Comparison of ENCODE assay signal across 23 cellular contexts in the genomic region with DNA sequence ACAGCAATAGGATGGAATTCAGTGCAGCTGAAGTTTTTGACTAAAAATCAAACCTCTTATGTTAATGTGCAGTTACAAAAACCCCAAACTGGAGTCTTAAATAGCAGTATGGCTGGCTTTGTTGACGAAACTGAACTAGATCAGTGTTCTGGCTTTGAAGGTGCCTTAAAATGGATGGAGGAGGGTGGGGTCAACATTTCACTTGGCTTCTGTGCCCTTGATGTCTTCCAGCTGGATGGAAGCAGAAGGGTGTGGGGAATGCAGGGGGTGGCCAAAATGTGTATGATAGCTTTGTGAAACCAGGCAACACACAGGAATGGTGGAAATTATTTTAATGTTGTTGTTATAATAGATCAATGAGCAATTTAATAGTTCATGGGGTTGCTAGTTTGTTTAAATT.
DNase-seq lines count a peak whose midpoint lies in the region; TF ChIP-seq lines count a peak whose summit lies in the region.
"Had no signal": no experiment of that assay in that cellular context is flagged by ENCODE, and none has a peak within 500 bp of the region (broad histone marks: within the 10 kb centered on the region; RNA-seq: fewer than 3 reads in every experiment).

No MANE protein-coding gene starts in this region.

- H3K4me2 ChIP-seq in GM23248 (ENCODE audit: unreplicated experiment) (peak overlapping the region; percentile 86), OCI-LY3 (ENCODE audit: low read length) (peak overlapping the region; percentile 8), fibroblast of lung (ENCODE audit: extremely low read depth, insufficient read depth, low read length) (peak overlapping the region; percentile 94)
- H3K4me2 ChIP-seq: PC-9 had no signal

- no peaks in the 10 kb centered on the region for H3K9me2 ChIP-seq in GM23248 (ENCODE audit: insufficient read depth)

- H3K79me2 ChIP-seq in GM23248 (ENCODE audit: insufficient read depth) (no peaks in the 10 kb centered on the region), OCI-LY3 (ENCODE audit: low read length) (no peaks in the 10 kb centered on the region), fibroblast of lung (ENCODE audit: control insufficient read depth, insufficient read depth, low read length) (no peaks in the 10 kb centered on the region)
- H3K79me2 ChIP-seq: parathyroid adenoma had no signal

- in situ Hi-C loops in GM23248 (cut with MboI): no loop called here

- H3K27me3 ChIP-seq in GM23248 (replicated peaks; ENCODE audit: insufficient read depth): no peaks in the 10 kb centered on the region
- no peaks in the 10 kb centered on the region for H3K27me3 ChIP-seq in OCI-LY3 (ENCODE audit: low read depth, low read length)
- no peaks in the 10 kb centered on the region for H3K27me3 ChIP-seq in fibroblast of lung (ENCODE audit: control insufficient read depth, insufficient read depth, low read length)
- H3K27me3 ChIP-seq: SJCRH30 had no signal

- no peak overlapping the region for H3K9ac ChIP-seq in GM23248
- no peak overlapping the region for H3K9ac ChIP-seq in OCI-LY3 (ENCODE audit: low read length)
- no peak overlapping the region for H3K9ac ChIP-seq in fibroblast of lung (ENCODE audit: insufficient read depth, low read length)
- H3K9ac ChIP-seq: parathyroid adenoma had no signal

- H2AFZ ChIP-seq in GM23248 (peak overlapping the region; percentile 51), OCI-LY3 (ENCODE audit: low read depth, low read length) (peak overlapping the region; percentile 90; the same call in 1 of the 2 replicates), fibroblast of lung (ENCODE audit: low read length) (no peak overlapping the region)
- H2AFZ ChIP-seq: PC-9 had no signal

- H4K20me1 ChIP-seq in GM23248 (ENCODE audit: insufficient read depth) (no peaks in the 10 kb centered on the region), OCI-LY3 (ENCODE audit: insufficient read depth, low read length) (no peaks in the 10 kb centered on the region), fibroblast of lung (ENCODE audit: control insufficient read depth, extremely low read depth, insufficient read depth, low read length) (no peaks in the 10 kb centered on the region)

- H3K36me3 ChIP-seq in GM23248 (ENCODE audit: low read depth) (no peaks in the 10 kb centered on the region), OCI-LY3 (replicated peaks; ENCODE audit: low read depth, low read length) (no peaks in the 10 kb centered on the region), fibroblast of lung (ENCODE audit: control insufficient read depth, insufficient read depth, low read length) (no peaks in the 10 kb centered on the region)
- H3K36me3 ChIP-seq: lower lobe of right lung, SJCRH30 had no signal

- WGBS in GM23248 (ENCODE audit: low coverage in 1 of 2, low lambda C conversion rate in 2 of 2, missing lambda C conversion rate in 2 of 2), 2 experiments: 77 to 86% methylated on average over 1 of the region's 1 CpG

- H3K9me3 ChIP-seq in GM23248 (ENCODE audit: low read depth): no peaks in the 10 kb centered on the region
- no peaks in the 10 kb centered on the region for H3K9me3 ChIP-seq in OCI-LY3 (ENCODE audit: insufficient read depth, low read length)
- no peaks in the 10 kb centered on the region for H3K9me3 ChIP-seq in fibroblast of lung (ENCODE audit: control insufficient read depth, insufficient read depth, low read depth, low read length)
- H3K9me3 ChIP-seq: lower lobe of right lung had no signal

- H3K4me1 ChIP-seq in GM23248 (ENCODE audit: insufficient read depth) (peaks cover 53% of the 10 kb centered on the region), OCI-LY3 (ENCODE audit: low read length) (peaks cover 8% of the 10 kb centered on the region), fibroblast of lung (ENCODE audit: control insufficient read depth, extremely low read depth, insufficient read depth, low read length) (peaks cover 28% of the 10 kb centered on the region)
- H3K4me1 ChIP-seq: parathyroid adenoma had no signal

- H3F3A ChIP-seq in GM23248 (ENCODE audit: insufficient read depth): peaks cover 43% of the 10 kb centered on the region

- H3K4me3 ChIP-seq in GM23248 (no peak overlapping the region; the same call in 1 of the 2 replicates), OCI-LY3 (ENCODE audit: low read length) (no peak overlapping the region), fibroblast of lung (replicated peaks in 1 of 4; ENCODE audit: control extremely low read depth in 1 of 4, insufficient read depth in 1 of 4, low read depth in 3 of 4, low read length in 4 of 4) (no peak overlapping the region), skin epidermis (no peak overlapping the region)
- H3K4me3 ChIP-seq: GM12878, lower lobe of right lung, PC-9, SJCRH30 had no signal

- no peak for TF ChIP-seq CTCF in OCI-LY3 (IDR thresholded peaks at IDR 0.05; ENCODE audit: low read depth, low read length)
- no peak for TF ChIP-seq CTCF in fibroblast of lung (conservative IDR thresholded peaks at IDR 0.05 in 1 of 2, IDR thresholded peaks at IDR 0.05 in 1 of 2; ENCODE audit: low read depth in 1 of 2, low read length in 2 of 2)

- H3K27ac ChIP-seq in GM23248: peak overlapping the region; percentile 94
- H3K27ac ChIP-seq in OCI-LY3 (ENCODE audit: low read length): no peak overlapping the region
- no peak overlapping the region for H3K27ac ChIP-seq in fibroblast of lung (ENCODE audit: insufficient read depth, low read length)
- peak overlapping the region in 13 of 21 experiments; percentile 1 to 89 (median 70) for H3K27ac ChIP-seq in skin epidermis
- no peak overlapping the region for H3K27ac ChIP-seq in caudate nucleus (ENCODE audit: low read depth, low read length)
- H3K27ac ChIP-seq: parathyroid adenoma, PC-9, SJCRH30 had no signal

- no peak for DNase-seq in GM23248
- peak in 1 of 2 donors; percentile 50 for DNase-seq in fibroblast of lung (ENCODE audit: low read depth in 2 of 2)
- no peak for DNase-seq in ecto neural progenitor cell (ENCODE audit: low spot score)
- DNase-seq in caudate nucleus (lab: John Stamatoyannopoulos, UW): no peak
- DNase-seq in NCI-H187 treated with DMSO at 0.1 percent for 48 hours (lab: John Stamatoyannopoulos, UW): no peak
- DNase-seq: activated CD4-positive, alpha-beta memory T cell treated with anti-CD3 and anti-CD28 coated beads, Interleukin-2, amount 10 ng/mL, durations not matched to agents 7 days and 5 days; activated CD8-positive, alpha-beta memory T cell treated with anti-CD3 and anti-CD28 coated beads, Interleukin-2, amount 50 U/mL, for 48 hours; anterior cingulate cortex; cortex of kidney; HFFc6; lower lobe of right lung; NCI-H1436; NCI-H2107; NCI-H510A; nephron progenitor cell; PC-9; SJCRH30; stimulated activated CD4-positive, alpha-beta T cell treated with anti-CD3 and anti-CD28 coated beads, Interleukin-2, amount 100 ng/mL, for 48 hours; T-cell had no signal

Comparison
In these comparisons a context has a peak if more than half of its experiments do, and no peak if none do; other contexts are left out.
1. H3K27ac ChIP-seq: peak in GM23248 (single experiment) and skin epidermis (13 of 21); none in OCI-LY3 (single experiment), fibroblast of lung (single experiment) and caudate nucleus (single experiment).
2. H3K4me2 ChIP-seq: peak in every context shown above with its lines; median percentile 94 in fibroblast of lung; 86 in GM23248; 8 in OCI-LY3.